Comparison of ENCODE assay signal across 8 cellular contexts in genomic region chr7:39621784-39622411, GRCh38. TPM values are rescaled to one million over a fixed set of nuclear protein-coding genes. Genes with fewer than 3 reads are reported as not detected.
DNase-seq lines count a peak whose midpoint lies in the region; ATAC-seq and TF ChIP-seq lines count a peak whose summit lies in the region.

No MANE protein-coding gene starts in this region.

- TF ChIP-seq CTCF in GM10266 (IDR thresholded peaks at IDR 0.05; ENCODE audit: control insufficient read depth, insufficient read depth, low read depth, missing control alignments) = no peak

- peak overlapping the region; percentile 96 for H3K27ac Mint-ChIP-seq in T-helper 17 cell

- H3K27me3 Mint-ChIP-seq in T-helper 17 cell = no peaks in the 10 kb centered on the region

- H3K36me3 Mint-ChIP-seq in T-helper 17 cell (ENCODE audit: low read depth) = peaks cover 2% of the 10 kb centered on the region

- H3K4me1 ChIP-seq in mesodermal cell (ENCODE audit: control insufficient read depth, insufficient read depth, low read length, poor library complexity, severe bottlenecking) = peaks cover 23% of the 10 kb centered on the region

- H3K36me3 ChIP-seq in mesodermal cell (ENCODE audit: control insufficient read depth, insufficient read depth, low read length) = peaks cover 9% of the 10 kb centered on the region

- peak; percentile 33 for ATAC-seq in HG02885 (IDR thresholded peaks at IDR 0.05; ENCODE audit: poor library complexity, unreplicated experiment)
- no peak for ATAC-seq in T-helper 17 cell
- no peak for ATAC-seq in GM21381 (IDR thresholded peaks at IDR 0.05; ENCODE audit: unreplicated experiment)

- peaks cover 30% of the 10 kb centered on the region for H3K4me1 Mint-ChIP-seq in T-helper 17 cell

- H3K4me3 ChIP-seq in mesodermal cell (ENCODE audit: extremely low read depth, insufficient read depth, low read length, poor library complexity, severe bottlenecking) = peak overlapping the region; percentile 92

- WGBS in mesodermal cell (ENCODE audit: insufficient coverage in 2 of 2), 2 experiments = 100% methylated on average over 1 of the region's 1 CpG

- peak overlapping the region; percentile 94 for H3K4me3 Mint-ChIP-seq in T-helper 17 cell

- no peak overlapping the region for H3K27ac ChIP-seq in mesodermal cell (ENCODE audit: low read depth, low read length, severe bottlenecking)

- DNase-seq in GM10266 (ENCODE audit: extremely low spot score) (peak; percentile 59), T-helper 17 cell (no peak), COLO829 (ENCODE audit: low spot score) (no peak), SHP77 treated with DMSO at 0.1 percent for 48 hours (lab: John Stamatoyannopoulos, UW) (no peak), NCI-H345 treated with DMSO at 0.1 percent for 48 hours (lab: John Stamatoyannopoulos, UW; ENCODE audit: unreplicated experiment) (no peak)

- H3K9me3 ChIP-seq in T-helper 17 cell (ENCODE audit: control insufficient read depth, low read length, poor library complexity, severe bottlenecking) = no peaks in the 10 kb centered on the region
- H3K9me3 ChIP-seq in mesodermal cell (ENCODE audit: control insufficient read depth, low read length) = no peaks in the 10 kb centered on the region

RNA-seq across cellular contexts. Expression of gene RALA, which starts 1.5 kb away (rescaled TPM):
- 10 to 100 TPM; 22.4 to 27.1 TPM for total RNA-seq in T-helper 17 cell
- polyA plus RNA-seq in mesodermal cell (2013, experiment 1 of 2) = 65.1 TPM
- polyA plus RNA-seq in mesodermal cell (2013, experiment 2 of 2) = 69.9 TPM

RNA-seq across cellular contexts. Expression of gene YAE1, which starts 55.7 kb away (rescaled TPM):
- 1 to 10 TPM; 3.7 to 6.6 TPM for total RNA-seq in T-helper 17 cell
- 24.2 TPM for polyA plus RNA-seq in mesodermal cell (2013, experiment 1 of 2)
- 28.4 TPM for polyA plus RNA-seq in mesodermal cell (2013, experiment 2 of 2)
